Comparison of ENCODE assay signal across 27 cellular contexts in genomic region chr6:5771759-5772158, GRCh38.
"Had no signal": no experiment of that assay in that cellular context is flagged by ENCODE, and none has a peak within 500 bp of the region (broad histone marks: within the 10 kb centered on the region; RNA-seq: fewer than 3 reads in every experiment).

No MANE protein-coding gene starts in this region.

- ATAC-seq: esophagus mucosa; left lobe of liver; mucosa of descending colon; natural killer cell treated with Interleukin-12 subunit alpha and Interleukin-12 subunit beta and Interleukin-15 and Interleukin-18, amount 100 ng/mL, for 72 hours; sciatic nerve; stimulated activated memory B cell treated with anti-CD40 and anti-IgM and Interleukin-4, amounts not matched to agents 10 μg/mL and 1 μg/mL and 100 μg/mL, for 72 hours; stimulated activated naive CD8-positive, alpha-beta T cell treated with anti-CD3 and anti-CD28 coated beads, Interleukin-15, Interleukin-2, amounts not matched to agents 100 U/mL and 50 U/mL, for 24 hours had no signal

- H3K9me3 Mint-ChIP-seq: immature natural killer cell had no signal

- DNase-seq: colonic mucosa; effector CD8-positive, alpha-beta T cell; endodermal cell; foreskin fibroblast; gastrocnemius medialis; heart right ventricle; hypothalamus; immature natural killer cell; mesenchymal stem cell; mucosa of descending colon; naive B cell; nucleus accumbens; stimulated activated CD4-positive, alpha-beta T cell treated with anti-CD3 and anti-CD28 coated beads, Interleukin-12 subunit alpha, Interleukin-12 subunit beta, amount 100 ng/mL, for 4 hours; stimulated activated CD4-positive, alpha-beta T cell treated with anti-CD3 and anti-CD28 coated beads, Interleukin-1b, Interleukin-23, amount 100 ng/mL, for 48 hours; stimulated activated CD4-positive, alpha-beta T cell treated with anti-CD3 and anti-CD28 coated beads, Interleukin-4, amount 100 ng/mL, for 4 hours; stimulated activated naive CD8-positive, alpha-beta T cell treated with anti-CD3 and anti-CD28 coated beads, Interleukin-15, Interleukin-2, amounts not matched to agents 100 U/mL and 50 U/mL, for 24 hours; substantia nigra; testis; tibial artery had no signal

- H3K27me3 Mint-ChIP-seq: dendritic cell treated with granulocyte-macrophage colony-stimulating factor and Interleukin-4, amounts not matched to agents 40 ng/mL and 50 ng/mL, for 4 days; naive B cell; natural killer cell treated with Interleukin-12 subunit alpha and Interleukin-12 subunit beta and Interleukin-15 and Interleukin-18, amount 100 ng/mL, for 72 hours; stimulated activated memory B cell treated with anti-CD40 and anti-IgM and Interleukin-4, amounts not matched to agents 10 μg/mL and 1 μg/mL and 100 μg/mL, for 72 hours; type B pancreatic cell had no signal

- H3K27ac Mint-ChIP-seq: dendritic cell treated with granulocyte-macrophage colony-stimulating factor and Interleukin-4, amounts not matched to agents 40 ng/mL and 50 ng/mL, for 4 days; endodermal cell; immature natural killer cell; mesothelial cell of epicardium; naive B cell; natural killer cell treated with Interleukin-12 subunit alpha and Interleukin-12 subunit beta and Interleukin-15 and Interleukin-18, amount 100 ng/mL, for 72 hours; stimulated activated memory B cell treated with anti-CD40 and anti-IgM and Interleukin-4, amounts not matched to agents 10 μg/mL and 1 μg/mL and 100 μg/mL, for 72 hours; type B pancreatic cell had no signal

- H3K4me3 Mint-ChIP-seq: dendritic cell treated with granulocyte-macrophage colony-stimulating factor and Interleukin-4, amounts not matched to agents 40 ng/mL and 50 ng/mL, for 4 days; endodermal cell; immature natural killer cell; mesothelial cell of epicardium; naive B cell; natural killer cell treated with Interleukin-12 subunit alpha and Interleukin-12 subunit beta and Interleukin-15 and Interleukin-18, amount 100 ng/mL, for 72 hours; stimulated activated memory B cell treated with anti-CD40 and anti-IgM and Interleukin-4, amounts not matched to agents 10 μg/mL and 1 μg/mL and 100 μg/mL, for 72 hours; type B pancreatic cell had no signal

- H3K4me1 Mint-ChIP-seq: endodermal cell, mesothelial cell of epicardium had no signal
